In genomic region chr7:24756989-24757798, GRCh38 we compare ENCODE assay signal across 8 cellular contexts. TPM values are rescaled to one million over a fixed set of nuclear protein-coding genes. Genes with fewer than 3 reads are reported as not detected.
DNase-seq lines count a peak whose midpoint lies in the region; TF ChIP-seq lines count a peak whose summit lies in the region.

TSS of gene GSDME (minus strand) at chr7:24757464. CDS start at chr7:24749774, 7,690 bp downstream.

- no peak within 1 kb of the TSS for H3K27ac ChIP-seq in MM.1S (ENCODE audit: low read length)
- peak within 1 kb of the TSS; percentile 62 to 73 for H3K27ac ChIP-seq in esophagus (ENCODE audit: low read depth in 2 of 2, low read length in 1 of 2)
- H3K27ac ChIP-seq in suprapubic skin, result peak within 1 kb of the TSS; percentile 70

- no peaks in the 10 kb centered on the region for H3F3A ChIP-seq in MM.1S (ENCODE audit: insufficient read depth, low read length)

- H3K4me1 ChIP-seq in MM.1S (ENCODE audit: low read length) (no peaks in the 10 kb centered on the region), esophagus (ENCODE audit: control insufficient read depth in 2 of 2, insufficient read depth in 2 of 2, low read length in 1 of 2) (peaks cover 3% of the 10 kb centered on the region in 2 donors), mononuclear cell (ENCODE audit: insufficient read depth, low read length) (peaks cover 29% of the 10 kb centered on the region), suprapubic skin (peaks cover 21% of the 10 kb centered on the region)

- no peaks in the 10 kb centered on the region for H3K27me3 ChIP-seq in MM.1S (replicated peaks; ENCODE audit: insufficient read depth, low read length)
- H3K27me3 ChIP-seq in esophagus (ENCODE audit: control insufficient read depth in 1 of 2, insufficient read depth in 2 of 2, low read length in 2 of 2), result no peaks in the 10 kb centered on the region
- peaks cover 61% of the 10 kb centered on the region for H3K27me3 ChIP-seq in mononuclear cell (ENCODE audit: insufficient read depth, low read length)
- H3K27me3 ChIP-seq in suprapubic skin, result peaks cover 16% of the 10 kb centered on the region

- H3K9me3 ChIP-seq in MM.1S (replicated peaks; ENCODE audit: insufficient read depth, low read length) (no peaks in the 10 kb centered on the region), esophagus (ENCODE audit: control insufficient read depth in 2 of 2, insufficient read depth in 1 of 2, low read depth in 1 of 2, low read length in 1 of 2) (no peaks in the 10 kb centered on the region), mononuclear cell (ENCODE audit: low read depth, low read length) (no peaks in the 10 kb centered on the region), suprapubic skin (no peaks in the 10 kb centered on the region)

- no peaks in the 10 kb centered on the region for H3K36me3 ChIP-seq in MM.1S (replicated peaks; ENCODE audit: insufficient read depth, low read length)
- no peaks in the 10 kb centered on the region for H3K36me3 ChIP-seq in esophagus (ENCODE audit: control insufficient read depth in 2 of 2, insufficient read depth in 2 of 2, low read length in 1 of 2)
- H3K36me3 ChIP-seq in suprapubic skin, result no peaks in the 10 kb centered on the region

- H4K20me1 ChIP-seq in MM.1S (ENCODE audit: insufficient read depth, low read length), result no peaks in the 10 kb centered on the region

- WGBS in esophagus, 2 donors, result 1% methylated on average over 57 to 89 of the region's 89 CpGs
- WGBS in suprapubic skin, result under 1% methylated on average over 55 of the region's 89 CpGs

- H3K4me3 ChIP-seq in MM.1S (ENCODE audit: low read length) (peak within 1 kb of the TSS; percentile 75), esophagus (ENCODE audit: low read depth in 1 of 2, low read length in 2 of 2) (peak within 1 kb of the TSS; percentile 48 to 55), mononuclear cell (ENCODE audit: low read length) (peak within 1 kb of the TSS; percentile 34), suprapubic skin (peak within 1 kb of the TSS; percentile 56)

- DNase-seq in DMS79 treated with DMSO at 0.1 percent for 48 hours (lab: John Stamatoyannopoulos, UW) (peak; percentile 39), DMS79 (lab: John Stamatoyannopoulos, UW) (no peak), H4 (ENCODE audit: low spot score) (peak; percentile 75), MM.1S (peak; percentile 62), suprapubic skin (ENCODE audit: low spot score in 2 of 2) (peak in 1 of 2 donors; percentile 82)
- DNase-seq in activated CD8-positive, alpha-beta memory T cell treated with anti-CD3 and anti-CD28 coated beads, Interleukin-2, amount 50 U/mL, for 48 hours, result peak; percentile 72

- no peaks in the 10 kb centered on the region for H3K79me2 ChIP-seq in MM.1S (ENCODE audit: low read length)

- TF ChIP-seq CTCF in MM.1S (IDR thresholded peaks at IDR 0.05; ENCODE audit: low read length) (no peak), suprapubic skin (IDR thresholded peaks at IDR 0.05) (no peak)

- H3K4me2 ChIP-seq in MM.1S (ENCODE audit: low read depth, low read length), result peak within 1 kb of the TSS; percentile 82

- peak within 1 kb of the TSS; percentile 48; the same call in 1 of the 2 replicates for H3K9ac ChIP-seq in MM.1S (ENCODE audit: low read length)

- no peaks in the 10 kb centered on the region for H3K9me2 ChIP-seq in MM.1S (replicated peaks; ENCODE audit: insufficient read depth, low read length)

- no peak for TF ChIP-seq EP300 in suprapubic skin (IDR thresholded peaks at IDR 0.05)

- no peak for TF ChIP-seq POLR2A in suprapubic skin (IDR thresholded peaks at IDR 0.05)

- peak within 1 kb of the TSS; percentile 83 for H2AFZ ChIP-seq in MM.1S (ENCODE audit: low read length)

RNA-seq across cellular contexts. Expression of gene GSDME, which starts in this region (rescaled TPM):
- 19.8 and 24.4 TPM in 2 replicates for total RNA-seq in H4 (2014; rRNA removed; shearing (Covaris generic))
- polyA plus RNA-seq in esophagus, result 1 to 10 TPM; 1.1 to 3.4 TPM
- total RNA-seq in mononuclear cell (0.84 TPM), suprapubic skin (1 to 10 TPM; 1.4 to 7.2 (median 2.5) TPM)
